8 cellular contexts compared by ENCODE assay signal in the genomic region with DNA sequence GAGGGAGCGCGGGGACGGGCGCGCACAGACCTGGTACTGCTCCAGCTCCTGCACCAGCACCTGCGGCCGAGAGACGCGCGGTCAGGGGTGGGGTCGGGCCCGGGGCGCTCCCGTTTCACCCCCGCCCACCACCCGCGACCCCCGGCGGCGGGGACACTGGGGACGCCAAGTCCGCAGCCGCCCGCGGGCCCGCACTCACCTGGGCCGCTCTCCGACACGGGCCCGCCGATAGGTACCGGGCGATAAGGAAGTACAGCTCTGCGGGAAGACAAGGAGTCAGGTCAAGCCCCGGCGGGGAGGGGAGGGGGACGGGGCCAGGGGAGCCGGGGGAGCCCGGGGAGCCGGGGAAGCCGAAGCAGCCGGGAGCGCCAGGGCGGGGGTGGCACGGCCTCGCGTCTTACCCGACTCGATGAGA. TPM values are rescaled to one million over a fixed set of nuclear protein-coding genes. Genes with fewer than 3 reads are reported as not detected.
DNase-seq lines count a peak whose midpoint lies in the region; ATAC-seq and TF ChIP-seq lines count a peak whose summit lies in the region.

No MANE protein-coding gene starts in this region.

- no peak overlapping the region for H2AFZ ChIP-seq in SU-DHL-6 (ENCODE audit: low read depth, low read length, severe bottlenecking)

- peaks cover 54% of the 10 kb centered on the region for H3K79me2 ChIP-seq in SU-DHL-6 (ENCODE audit: insufficient read depth, low read length)

- H3K27me3 Mint-ChIP-seq in dendritic cell treated with granulocyte-macrophage colony-stimulating factor and Interleukin-4, amounts not matched to agents 40 ng/mL and 50 ng/mL, for 4 days: no peaks in the 10 kb centered on the region
- peaks cover 8% of the 10 kb centered on the region for H3K27me3 Mint-ChIP-seq in type B pancreatic cell

- peak overlapping the region; percentile 61 for H3K4me3 ChIP-seq in SU-DHL-6 (ENCODE audit: insufficient read depth, low read length, poor library complexity, severe bottlenecking)

- no peaks in the 10 kb centered on the region for H3K9me2 ChIP-seq in SU-DHL-6 (replicated peaks; ENCODE audit: insufficient read depth, low read length)

- peak; percentile 20 for ATAC-seq in HG02970 (IDR thresholded peaks at IDR 0.05; ENCODE audit: low FRiP score, unreplicated experiment)

- no peaks in the 10 kb centered on the region for H3K9me3 ChIP-seq in SU-DHL-6 (ENCODE audit: insufficient read depth, low read length)

- H3K9me3 Mint-ChIP-seq in dendritic cell treated with granulocyte-macrophage colony-stimulating factor and Interleukin-4, amounts not matched to agents 40 ng/mL and 50 ng/mL, for 4 days: no peaks in the 10 kb centered on the region
- no peaks in the 10 kb centered on the region for H3K9me3 Mint-ChIP-seq in type B pancreatic cell

- H3F3A ChIP-seq in SU-DHL-6 (ENCODE audit: insufficient read depth): peaks cover 54% of the 10 kb centered on the region

- H3K4me2 ChIP-seq in SU-DHL-6 (ENCODE audit: low read depth, low read length, poor library complexity, severe bottlenecking): peak overlapping the region; percentile 79

- TF ChIP-seq CTCF in SU-DHL-6 (IDR thresholded peaks at IDR 0.05; ENCODE audit: insufficient read depth, low read length, poor library complexity, severe bottlenecking): no peak
- TF ChIP-seq CTCF in type B pancreatic cell (conservative IDR thresholded peaks at IDR 0.05): no peak

- peaks cover 25% of the 10 kb centered on the region for H3K36me3 ChIP-seq in SU-DHL-6 (ENCODE audit: low read length)

- H3K4me1 Mint-ChIP-seq in dendritic cell treated with granulocyte-macrophage colony-stimulating factor and Interleukin-4, amounts not matched to agents 40 ng/mL and 50 ng/mL, for 4 days (ENCODE audit: low read depth): peaks cover 53% of the 10 kb centered on the region
- H3K4me1 Mint-ChIP-seq in type B pancreatic cell (ENCODE audit: unreplicated experiment): peaks cover 31% of the 10 kb centered on the region

- peak; percentile 4 to 16 for DNase-seq in activated CD4-positive, alpha-beta T cell treated with anti-CD3 and anti-CD28 coated beads for 24 hours (ENCODE audit: low read depth in 2 of 2)
- DNase-seq in activated CD4-positive, alpha-beta T cell treated with anti-CD3 and anti-CD28 coated beads, Interleukin-2, amount 50 U/mL, for 1 hour: no peak
- DNase-seq in midbrain (lab: John Stamatoyannopoulos, UW): peak; percentile 66
- DNase-seq in type B pancreatic cell (ENCODE audit: extremely low spot score, unreplicated experiment): no peak
- DNase-seq in NCI-H2081 treated with DMSO at 0.1 percent for 48 hours (lab: John Stamatoyannopoulos, UW): no peak

- H3K36me3 Mint-ChIP-seq in dendritic cell treated with granulocyte-macrophage colony-stimulating factor and Interleukin-4, amounts not matched to agents 40 ng/mL and 50 ng/mL, for 4 days (ENCODE audit: low read depth): peaks cover 56% of the 10 kb centered on the region
- peaks cover 19% of the 10 kb centered on the region for H3K36me3 Mint-ChIP-seq in type B pancreatic cell

- H3K4me3 Mint-ChIP-seq in dendritic cell treated with granulocyte-macrophage colony-stimulating factor and Interleukin-4, amounts not matched to agents 40 ng/mL and 50 ng/mL, for 4 days: peak overlapping the region; percentile 87
- peak overlapping the region; percentile 94 for H3K4me3 Mint-ChIP-seq in type B pancreatic cell

- peak overlapping the region; percentile 98 for H3K9ac ChIP-seq in SU-DHL-6 (ENCODE audit: low read length)

- H3K27ac Mint-ChIP-seq in dendritic cell treated with granulocyte-macrophage colony-stimulating factor and Interleukin-4, amounts not matched to agents 40 ng/mL and 50 ng/mL, for 4 days: peak overlapping the region; percentile 93
- no peak overlapping the region for H3K27ac Mint-ChIP-seq in type B pancreatic cell

- intact Hi-C loops in dendritic cell treated with granulocyte-macrophage colony-stimulating factor and Interleukin-4, amounts not matched to agents 40 ng/mL and 50 ng/mL, for 4 days (cut with micrococcal nuclease): loop anchor here (2.0 to 10.0 kb wide), 2 partner anchors 76 to 132 kb away; partner anchors contain the start of gene LCA5L

- peak overlapping the region; percentile 98 for H3K27ac ChIP-seq in SU-DHL-6 (ENCODE audit: low read depth, low read length)

- peaks cover 24% of the 10 kb centered on the region for H4K20me1 ChIP-seq in SU-DHL-6 (ENCODE audit: low read depth, low read length)

- H3K27me3 ChIP-seq in SU-DHL-6 (ENCODE audit: low read length): no peaks in the 10 kb centered on the region

RNA-seq across cellular contexts. Expression of gene BRWD1, which starts 0.4 kb away (rescaled TPM):
- 44.7 and 48.0 TPM in 2 replicates for total RNA-seq in type B pancreatic cell (ENCODE audit: low replicate concordance)

RNA-seq across cellular contexts. Expression of gene HMGN1, which starts 35.8 kb away (rescaled TPM):
- 466 and 479 TPM in 2 replicates for total RNA-seq in type B pancreatic cell (ENCODE audit: low replicate concordance)

Comparison
In these comparisons a context has a peak if more than half of its experiments do, and no peak if none do; other contexts are left out.
1. DNase-seq: peak in activated CD4-positive, alpha-beta T cell treated with anti-CD3 and anti-CD28 coated beads for 24 hours (2 of 2) and midbrain (single experiment); none in activated CD4-positive, alpha-beta T cell treated with anti-CD3 and anti-CD28 coated beads, Interleukin-2, amount 50 U/mL, for 1 hour (single experiment), type B pancreatic cell (single experiment) and NCI-H2081 treated with DMSO at 0.1 percent for 48 hours (single experiment).